23 cellular contexts compared by ENCODE assay signal in the genomic region with DNA sequence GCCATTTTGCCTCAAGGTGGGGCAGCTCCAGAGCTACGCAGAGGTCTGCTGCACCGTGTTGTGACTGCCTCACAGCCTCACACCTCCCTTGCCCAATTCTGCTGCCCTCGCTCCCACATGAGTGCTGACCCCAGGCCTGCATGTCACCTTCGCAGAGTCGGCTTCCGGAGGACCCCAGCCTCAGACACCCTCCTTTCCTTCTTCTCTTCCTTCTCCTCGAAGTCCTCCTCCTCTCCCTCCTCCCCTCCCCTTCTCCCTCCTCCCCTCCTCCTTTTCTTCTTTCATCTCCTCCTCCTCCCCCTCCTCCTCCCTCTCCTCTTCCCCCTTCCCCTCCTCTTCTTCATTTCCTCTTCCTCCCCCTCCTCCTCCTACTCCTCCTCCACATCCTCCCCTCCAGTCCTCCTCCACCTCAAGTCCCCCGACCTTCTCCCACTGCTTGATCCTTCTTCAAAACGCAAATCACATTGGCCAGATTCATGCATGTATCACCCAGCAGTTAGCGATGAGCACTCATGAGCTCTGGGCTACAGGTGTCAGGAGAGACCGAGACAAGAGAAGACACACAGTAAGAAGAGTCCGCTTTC.
"Had no signal": no experiment of that assay in that cellular context is flagged by ENCODE, and none has a peak within 500 bp of the region (broad histone marks: within the 10 kb centered on the region; RNA-seq: fewer than 3 reads in every experiment).

No MANE protein-coding gene starts in this region.

- H3K9ac ChIP-seq: neural progenitor cell had no signal

- H3K9me3 ChIP-seq: left lung, mucosa of descending colon, ovary, psoas muscle, spleen, testis, tibial artery had no signal

- H3K27ac ChIP-seq: hepatocyte, left lung, neural progenitor cell, ovary, psoas muscle, skin epidermis, spleen, testis, tibial artery had no signal

- H2AFZ ChIP-seq: hepatocyte, neural progenitor cell had no signal

- H3K4me3 ChIP-seq: hepatocyte, left lung, mucosa of descending colon, neural progenitor cell, ovary, psoas muscle, skin epidermis, spleen, testis, tibial artery had no signal

- H3K4me1 Mint-ChIP-seq: mesothelial cell of epicardium had no signal

- DNase-seq: cortex of kidney; effector memory CD8-positive, alpha-beta T cell; head of caudate nucleus; mesenchymal stem cell; naive B cell; ovary; right cardiac atrium; spleen; stimulated activated naive CD8-positive, alpha-beta T cell treated with anti-CD3 and anti-CD28 coated beads, Interleukin-15, Interleukin-2, amounts not matched to agents 100 U/mL and 50 U/mL, for 24 hours; substantia nigra; testis; tibial artery had no signal

- H3K79me2 ChIP-seq: hepatocyte had no signal

- H3K4me3 Mint-ChIP-seq: effector memory CD8-positive, alpha-beta T cell; mesothelial cell of epicardium; naive B cell; natural killer cell treated with Interleukin-12 subunit alpha and Interleukin-12 subunit beta and Interleukin-15 and Interleukin-18, amount 100 ng/mL, for 72 hours; neural progenitor cell; type B pancreatic cell had no signal

- H3K4me1 ChIP-seq: left lung, neural progenitor cell, psoas muscle, spleen, testis, tibial artery had no signal

- H3K36me3 Mint-ChIP-seq: mesothelial cell of epicardium; naive B cell; natural killer cell treated with Interleukin-12 subunit alpha and Interleukin-12 subunit beta and Interleukin-15 and Interleukin-18, amount 100 ng/mL, for 72 hours; neural progenitor cell; type B pancreatic cell had no signal

- H3K27me3 ChIP-seq: neural progenitor cell, ovary, testis had no signal

- ATAC-seq: effector memory CD8-positive, alpha-beta T cell; left lung; mucosa of descending colon; natural killer cell treated with Interleukin-12 subunit alpha and Interleukin-12 subunit beta and Interleukin-15 and Interleukin-18, amount 100 ng/mL, for 72 hours; right cardiac atrium; stimulated activated naive CD8-positive, alpha-beta T cell treated with anti-CD3 and anti-CD28 coated beads, Interleukin-15, Interleukin-2, amounts not matched to agents 100 U/mL and 50 U/mL, for 24 hours had no signal

- H3K36me3 ChIP-seq: left lung, neural progenitor cell, ovary, spleen, tibial artery had no signal

- H3K4me2 ChIP-seq: hepatocyte, neural progenitor cell had no signal

- FAIRE-seq: frontal cortex, kidney had no signal

- H3K9me3 Mint-ChIP-seq: effector memory CD8-positive, alpha-beta T cell; mesothelial cell of epicardium; natural killer cell treated with Interleukin-12 subunit alpha and Interleukin-12 subunit beta and Interleukin-15 and Interleukin-18, amount 100 ng/mL, for 72 hours; neural progenitor cell; type B pancreatic cell had no signal

- H3K27ac Mint-ChIP-seq: effector memory CD8-positive, alpha-beta T cell; mesothelial cell of epicardium; naive B cell; natural killer cell treated with Interleukin-12 subunit alpha and Interleukin-12 subunit beta and Interleukin-15 and Interleukin-18, amount 100 ng/mL, for 72 hours; type B pancreatic cell had no signal
